Comparison of ENCODE assay signal across 32 cellular contexts in genomic region chr16:25449802-25450201, GRCh38.
"Had no signal": no experiment of that assay in that cellular context is flagged by ENCODE, and none has a peak within 500 bp of the region (broad histone marks: within the 10 kb centered on the region; RNA-seq: fewer than 3 reads in every experiment).

No MANE protein-coding gene starts in this region.

- H3K36me3 Mint-ChIP-seq: stimulated activated memory B cell treated with anti-CD40 and anti-IgM and Interleukin-4, amounts not matched to agents 10 μg/mL and 1 μg/mL and 100 μg/mL, for 72 hours; type B pancreatic cell had no signal

- H3K4me3 ChIP-seq: ovary, psoas muscle, skin epidermis, smooth muscle cell, spleen, suprapubic skin, testis, tibial artery, transverse colon, upper lobe of right lung, uterus had no signal

- H2AFZ ChIP-seq: parathyroid adenoma had no signal

- H3K9ac ChIP-seq: parathyroid adenoma had no signal

- DNase-seq: naive thymus-derived CD8-positive, alpha-beta T cell; nephron progenitor cell; occipital lobe; ovary; posterior cingulate gyrus; psoas muscle; right cardiac atrium; spleen; stimulated activated CD4-positive, alpha-beta T cell treated with anti-CD3 and anti-CD28 coated beads, Interleukin-12 subunit alpha, Interleukin-12 subunit beta, amount 100 ng/mL, for 4 hours; stimulated activated CD4-positive, alpha-beta T cell treated with anti-CD3 and anti-CD28 coated beads, Interleukin-1b, Interleukin-23, amount 100 ng/mL, for 48 hours; stimulated activated CD4-positive, alpha-beta T cell treated with anti-CD3 and anti-CD28 coated beads, Interleukin-4, amount 100 ng/mL, for 1 hour; stimulated activated CD4-positive, alpha-beta T cell treated with anti-CD3 and anti-CD28 coated beads, Interleukin-4, amount 100 ng/mL, for 4 hours; stimulated activated CD8-positive, alpha-beta memory T cell treated with anti-CD3 and anti-CD28 coated beads, Interleukin-4, amount 100 ng/mL, for 48 hours; stimulated activated naive CD4-positive, alpha-beta T cell; stimulated activated naive CD8-positive, alpha-beta T cell treated with anti-CD3 and anti-CD28 coated beads, Interleukin-15, amount 100 ng/mL, for 72 hours; stimulated activated naive CD8-positive, alpha-beta T cell treated with anti-CD3 and anti-CD28 coated beads, Interleukin-15, Interleukin-2, amounts not matched to agents 100 U/mL and 50 U/mL, for 24 hours; substantia nigra; testis; tibial artery; transverse colon; upper lobe of right lung; uterus had no signal

- ATAC-seq: naive thymus-derived CD8-positive, alpha-beta T cell; natural killer cell treated with Interleukin-12 subunit alpha and Interleukin-12 subunit beta and Interleukin-15 and Interleukin-18, amount 100 ng/mL, for 72 hours; psoas muscle; right cardiac atrium; sciatic nerve; stimulated activated memory B cell treated with anti-CD40 and anti-IgM and Interleukin-4, amounts not matched to agents 10 μg/mL and 1 μg/mL and 100 μg/mL, for 72 hours; stimulated activated naive CD8-positive, alpha-beta T cell treated with anti-CD3 and anti-CD28 coated beads, Interleukin-15, amount 100 ng/mL, for 72 hours; stimulated activated naive CD8-positive, alpha-beta T cell treated with anti-CD3 and anti-CD28 coated beads, Interleukin-15, Interleukin-2, amounts not matched to agents 100 U/mL and 50 U/mL, for 24 hours; upper lobe of right lung had no signal

- H3K79me2 ChIP-seq: parathyroid adenoma had no signal

- H3K9me3 ChIP-seq: ovary, testis, transverse colon, upper lobe of right lung, uterus had no signal

- H3K4me3 Mint-ChIP-seq: naive thymus-derived CD8-positive, alpha-beta T cell; natural killer cell treated with Interleukin-12 subunit alpha and Interleukin-12 subunit beta and Interleukin-15 and Interleukin-18, amount 100 ng/mL, for 72 hours; nephron progenitor cell; neural crest cell; stimulated activated memory B cell treated with anti-CD40 and anti-IgM and Interleukin-4, amounts not matched to agents 10 μg/mL and 1 μg/mL and 100 μg/mL, for 72 hours; stimulated activated naive CD8-positive, alpha-beta T cell treated with anti-CD3 and anti-CD28 coated beads, Interleukin-15, amount 100 ng/mL, for 72 hours; type B pancreatic cell had no signal

- H3K4me2 ChIP-seq: smooth muscle cell had no signal

- H3K4me1 Mint-ChIP-seq: naive thymus-derived CD8-positive, alpha-beta T cell; nephron progenitor cell; neural crest cell; stimulated activated memory B cell treated with anti-CD40 and anti-IgM and Interleukin-4, amounts not matched to agents 10 μg/mL and 1 μg/mL and 100 μg/mL, for 72 hours; stimulated activated naive CD8-positive, alpha-beta T cell treated with anti-CD3 and anti-CD28 coated beads, Interleukin-15, amount 100 ng/mL, for 72 hours had no signal

- H3K4me1 ChIP-seq: parathyroid adenoma, psoas muscle, spleen, suprapubic skin, testis, tibial artery, transverse colon, upper lobe of right lung, uterus had no signal

- H3K36me3 ChIP-seq: ovary, spleen, suprapubic skin, tibial artery, transverse colon, upper lobe of right lung, uterus had no signal

- H3K27ac Mint-ChIP-seq: natural killer cell treated with Interleukin-12 subunit alpha and Interleukin-12 subunit beta and Interleukin-15 and Interleukin-18, amount 100 ng/mL, for 72 hours; nephron progenitor cell; progenitor cell of endocrine pancreas; stimulated activated memory B cell treated with anti-CD40 and anti-IgM and Interleukin-4, amounts not matched to agents 10 μg/mL and 1 μg/mL and 100 μg/mL, for 72 hours; stimulated activated naive CD8-positive, alpha-beta T cell treated with anti-CD3 and anti-CD28 coated beads, Interleukin-15, amount 100 ng/mL, for 72 hours; type B pancreatic cell had no signal

- H3K27ac ChIP-seq: ovary, parathyroid adenoma, psoas muscle, skin epidermis, spleen, suprapubic skin, testis, tibial artery, transverse colon, upper lobe of right lung, uterus had no signal

- H3K27me3 ChIP-seq: ovary, suprapubic skin, testis, tibial artery, transverse colon, upper lobe of right lung, uterus had no signal

- H3K27me3 Mint-ChIP-seq: stimulated activated naive CD8-positive, alpha-beta T cell treated with anti-CD3 and anti-CD28 coated beads, Interleukin-15, amount 100 ng/mL, for 72 hours; type B pancreatic cell had no signal
